ENCODE assay signal across 9 cellular contexts in genomic region chr11:839875-840617, GRCh38. TPM values are rescaled to one million over a fixed set of nuclear protein-coding genes. Genes with fewer than 3 reads are reported as not detected.
DNase-seq lines count a peak whose midpoint lies in the region; ATAC-seq and TF ChIP-seq lines count a peak whose summit lies in the region.
"Had no signal": no experiment of that assay in that cellular context is flagged by ENCODE, and none has a peak within 500 bp of the region (broad histone marks: within the 10 kb centered on the region; RNA-seq: fewer than 3 reads in every experiment).

No MANE protein-coding gene starts in this region.

- peaks cover 2% of the 10 kb centered on the region for H3K36me3 Mint-ChIP-seq in T-cell

- peak overlapping the region in 1 of 2 donors; percentile 39 for H3K27ac Mint-ChIP-seq in T-cell

- H3K79me2 ChIP-seq in fibroblast of lung (ENCODE audit: control insufficient read depth, insufficient read depth, low read length), result peaks cover 71% of the 10 kb centered on the region

- H4K20me1 ChIP-seq in fibroblast of lung (ENCODE audit: control insufficient read depth, extremely low read depth, insufficient read depth, low read length), result peaks cover 5% of the 10 kb centered on the region

- no peaks in the 10 kb centered on the region for H3K27me3 Mint-ChIP-seq in T-cell

- H3K9ac ChIP-seq in fibroblast of lung (ENCODE audit: insufficient read depth, low read length), result no peak overlapping the region

- no peaks in the 10 kb centered on the region for H3K9me3 ChIP-seq in fibroblast of lung (ENCODE audit: control insufficient read depth, insufficient read depth, low read depth, low read length)

- in situ Hi-C loops in G401 (cut with HindIII; ENCODE audit: low sequenced_read_pairs), result no loop called here

- H2AFZ ChIP-seq in fibroblast of lung (ENCODE audit: low read length), result no peak overlapping the region

- no peak for ATAC-seq in T-cell (replicated peaks in 1 of 4)

- DNase-seq in GM10248 (ENCODE audit: extremely low spot score) (no peak), T-cell (no peak), fibroblast of lung (ENCODE audit: low read depth in 2 of 2) (no peak), G401 (ENCODE audit: low spot score) (no peak), RPMI8226 (no peak), activated gamma-delta T cell treated with Interleukin-2 at 50 U/mL for 16 hours (no peak), DMS153 (lab: John Stamatoyannopoulos, UW) (no peak)
- DNase-seq: amniotic stem cell had no signal

- no peaks in the 10 kb centered on the region for H3K27me3 ChIP-seq in fibroblast of lung (ENCODE audit: control insufficient read depth, insufficient read depth, low read length)

- TF ChIP-seq CTCF in 22Rv1 (IDR thresholded peaks at IDR 0.05), result peak; percentile 53
- peak; percentile 30 for TF ChIP-seq CTCF in GM10248 (IDR thresholded peaks at IDR 0.05; ENCODE audit: control extremely low read depth, extremely low read depth, low read depth, missing control alignments)
- peak; percentile 20 to 37 for TF ChIP-seq CTCF in fibroblast of lung (conservative IDR thresholded peaks at IDR 0.05 in 1 of 2, IDR thresholded peaks at IDR 0.05 in 1 of 2; ENCODE audit: low read depth in 1 of 2, low read length in 2 of 2)

- H3K4me2 ChIP-seq in fibroblast of lung (ENCODE audit: extremely low read depth, insufficient read depth, low read length), result peak overlapping the region; percentile 99

- H3K27ac ChIP-seq in 22Rv1 (peak overlapping the region; percentile 82), fibroblast of lung (ENCODE audit: insufficient read depth, low read length) (no peak overlapping the region)

- POLR2A ChIA-PET in GM10248 (lab: Yijun Ruan, JAX) (no interaction called here), T-cell (lab: Charles Lee) (interaction anchor here in 1 of 2 donors (0.6 kb wide), 1 partner anchor 304 kb away, joined by 7 read pairs; no protein-coding TSS in a partner anchor)

- peak overlapping the region; percentile 85 to 96 (median 91) for H3K4me3 ChIP-seq in fibroblast of lung (replicated peaks in 1 of 4; ENCODE audit: control extremely low read depth in 1 of 4, insufficient read depth in 1 of 4, low read depth in 3 of 4, low read length in 4 of 4)

- no peaks in the 10 kb centered on the region for H3K9me3 Mint-ChIP-seq in T-cell

- H3K4me1 Mint-ChIP-seq in T-cell, result peaks cover 19 to 34% (median 21%) of the 10 kb centered on the region in 3 donors

- CTCF ChIA-PET in GM10248 (lab: Yijun Ruan, JAX), result interaction anchor here (1.2 to 2.0 kb wide), 4 partner anchors 9 to 21 kb away, joined by 4 to 7 read pairs (median 5); partner anchors contain the start of genes CRACR2B and PNPLA2
- CTCF ChIA-PET in T-cell (lab: Charles Lee), result no interaction called here

- peaks cover 21% of the 10 kb centered on the region for H3K4me1 ChIP-seq in fibroblast of lung (ENCODE audit: control insufficient read depth, extremely low read depth, insufficient read depth, low read length)

- H3K4me3 Mint-ChIP-seq in T-cell, result peak overlapping the region; percentile 76 to 83 (median 80)

- H3K36me3 ChIP-seq in fibroblast of lung (ENCODE audit: control insufficient read depth, insufficient read depth, low read length), result peaks cover 43% of the 10 kb centered on the region

RNA-seq across cellular contexts. Expression of gene POLR2L, which starts 2.3 kb away (rescaled TPM):
- total RNA-seq in T-cell (10 to 100 TPM; 34.2 to 73.9 (median 68.7) TPM), fibroblast of lung (106 and 196 TPM in 2 replicates)
- 181 and 317 TPM in 2 replicates for polyA plus RNA-seq in fibroblast of lung
- 609 and 1,027 TPM in 2 replicates for polyA plus RNA-seq in fibroblast of lung (2012)
- polyA minus RNA-seq in fibroblast of lung (ENCODE audit: low replicate concordance), result 267 and 318 TPM in 2 replicates
- total RNA-seq in G401 (2014; rRNA removed; shearing (Covaris generic)), result 139 and 191 TPM in 2 replicates

RNA-seq across cellular contexts. Expression of gene TSPAN4, which starts 2.6 kb away (rescaled TPM):
- total RNA-seq in T-cell (1 to 10 TPM; 3.1 to 5.8 (median 4.4) TPM), fibroblast of lung (133 and 191 TPM in 2 replicates)
- 102 and 133 TPM in 2 replicates for polyA plus RNA-seq in fibroblast of lung
- polyA plus RNA-seq in fibroblast of lung (2012), result 163 and 243 TPM in 2 replicates
- polyA minus RNA-seq in fibroblast of lung (ENCODE audit: low replicate concordance), result 92.1 and 173 TPM in 2 replicates
- 182 and 224 TPM in 2 replicates for total RNA-seq in G401 (2014; rRNA removed; shearing (Covaris generic))

RNA-seq across cellular contexts. Expression of gene CD151, which starts 7.3 kb away (rescaled TPM):
- 10 to 100 TPM; 14.9 to 28.2 (median 25.6) TPM for total RNA-seq in T-cell
- total RNA-seq in fibroblast of lung, result 408 and 547 TPM in 2 replicates
- polyA plus RNA-seq in fibroblast of lung, result 711 and 748 TPM in 2 replicates
- polyA plus RNA-seq in fibroblast of lung (2012), result 822 and 945 TPM in 2 replicates
- 953 and 983 TPM in 2 replicates for polyA minus RNA-seq in fibroblast of lung (ENCODE audit: low replicate concordance)
- 179 and 226 TPM in 2 replicates for total RNA-seq in G401 (2014; rRNA removed; shearing (Covaris generic))

RNA-seq across cellular contexts. Expression of gene CRACR2B, which starts 12.3 kb away (rescaled TPM):
- total RNA-seq in T-cell (1 to 10 TPM; 1.4 to 2.9 (median 1.5) TPM), fibroblast of lung (0.66 and 1.0 TPM in 2 replicates)
- polyA plus RNA-seq in fibroblast of lung, result 0.11 and 0.82 TPM in 2 replicates
- 0.98 and 2.6 TPM in 2 replicates for polyA plus RNA-seq in fibroblast of lung (2012)
- polyA minus RNA-seq in fibroblast of lung (ENCODE audit: low replicate concordance), result 2.1 TPM in 1 of 2 replicates, not detected in the other
- total RNA-seq in G401 (2014; rRNA removed; shearing (Covaris generic)), result 28.3 and 47.8 TPM in 2 replicates

RNA-seq across cellular contexts. Expression of gene PNPLA2, which starts 21.3 kb away (rescaled TPM):
- total RNA-seq in T-cell (100 to 1,000 TPM; 172 to 212 (median 206) TPM), fibroblast of lung (16.2 and 33.9 TPM in 2 replicates)
- polyA plus RNA-seq in fibroblast of lung, result 16.2 and 17.0 TPM in 2 replicates
- polyA plus RNA-seq in fibroblast of lung (2012), result 65.5 and 80.5 TPM in 2 replicates
- 108 and 136 TPM in 2 replicates for polyA minus RNA-seq in fibroblast of lung (ENCODE audit: low replicate concordance)
- 8.2 and 10.3 TPM in 2 replicates for total RNA-seq in G401 (2014; rRNA removed; shearing (Covaris generic))

Comparison
In these comparisons a context has a peak if more than half of its experiments do, and no peak if none do; other contexts are left out.
1. RNA of gene TSPAN4, which starts 2.6 kb away (total RNA-seq): 133 to 191 TPM in fibroblast of lung and 182 to 224 TPM in G401; 3.1 to 5.8 TPM in T-cell; every median in the first group is over 10 times any median in the second.
2. Peak in every context shown above with its lines, with median percentiles within 50 percentile points of each other: CTCF ChIP-seq.